In the genomic region with DNA sequence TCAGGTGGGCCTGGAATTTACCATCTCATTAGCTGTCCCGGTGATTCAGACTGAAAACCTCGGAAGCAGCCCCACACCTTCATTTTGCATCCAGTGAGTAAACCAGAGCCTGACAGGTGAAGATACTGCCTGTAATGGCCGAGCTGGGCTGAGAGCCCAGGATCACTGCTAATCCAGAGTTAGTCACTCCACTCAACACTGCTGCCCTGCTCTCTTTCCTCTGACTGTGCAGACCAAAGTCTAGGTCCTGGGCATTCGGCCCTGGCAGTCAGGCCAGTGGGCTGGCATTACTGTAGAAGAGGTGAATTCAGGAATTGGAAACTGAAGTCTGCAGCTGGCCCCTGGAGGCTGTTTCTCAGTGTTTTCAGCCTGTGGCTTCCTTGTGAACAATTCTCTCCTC, we compare ENCODE assay signal across 14 cellular contexts. TPM values are rescaled to one million over a fixed set of nuclear protein-coding genes. Genes with fewer than 3 reads are reported as not detected.
DNase-seq lines count a peak whose midpoint lies in the region; ATAC-seq, FAIRE-seq and TF ChIP-seq lines count a peak whose summit lies in the region.
"Had no signal": no experiment of that assay in that cellular context is flagged by ENCODE, and none has a peak within 500 bp of the region (broad histone marks: within the 10 kb centered on the region; RNA-seq: fewer than 3 reads in every experiment).

No MANE protein-coding gene starts in this region.

- H3K9ac ChIP-seq in astrocyte (ENCODE audit: low read length), result no peak overlapping the region

- H3K27me3 Mint-ChIP-seq in astrocyte (ENCODE audit: low read depth, unreplicated experiment), result peaks cover 3% of the 10 kb centered on the region
- H3K27me3 Mint-ChIP-seq: activated naive CD8-positive, alpha-beta T cell treated with anti-CD3 and anti-CD28 coated beads, Interleukin-2, amount 50 U/mL, for 24 hours had no signal

- no peaks in the 10 kb centered on the region for H4K20me1 ChIP-seq in astrocyte (ENCODE audit: insufficient read depth, low read length)

- DNase-seq in HPDE6-E6E7 (ENCODE audit: extremely low spot score) (peak; percentile 63), astrocyte (ENCODE audit: low read depth) (peak; percentile 74), iris pigment epithelial cell (ENCODE audit: low read depth) (peak; percentile 66), retinal pigment epithelial cell (ENCODE audit: low read depth) (peak; percentile 67), NCI-H526 treated with DMSO at 0.1 percent for 48 hours (lab: John Stamatoyannopoulos, UW) (no peak), NCI-H1092 (lab: John Stamatoyannopoulos, UW) (no peak), GM20000 (ENCODE audit: low spot score) (no peak)
- DNase-seq: activated CD8-positive, alpha-beta memory T cell treated with anti-CD3 and anti-CD28 coated beads, Interleukin-2, amount 50 U/mL, for 48 hours; activated naive CD8-positive, alpha-beta T cell treated with anti-CD3 and anti-CD28 coated beads, Interleukin-2, amount 50 U/mL, for 24 hours; mucosa of descending colon; NCI-H1092 treated with DMSO at 0.1 percent for 48 hours; NCI-H510A had no signal

- ATAC-seq in GM19467 (IDR thresholded peaks at IDR 0.05; ENCODE audit: unreplicated experiment), result no peak
- ATAC-seq: activated naive CD8-positive, alpha-beta T cell treated with anti-CD3 and anti-CD28 coated beads, Interleukin-2, amount 50 U/mL, for 24 hours; mucosa of descending colon had no signal

- no peak overlapping the region for H3K4me3 Mint-ChIP-seq in astrocyte (ENCODE audit: unreplicated experiment)
- H3K4me3 Mint-ChIP-seq: activated naive CD8-positive, alpha-beta T cell treated with anti-CD3 and anti-CD28 coated beads, Interleukin-2, amount 50 U/mL, for 24 hours had no signal

- no peaks in the 10 kb centered on the region for H3K27me3 ChIP-seq in astrocyte (ENCODE audit: insufficient read depth, low read length)

- H3K4me1 Mint-ChIP-seq in astrocyte (ENCODE audit: low read depth, unreplicated experiment), result peaks cover 7% of the 10 kb centered on the region
- H3K4me1 Mint-ChIP-seq: activated naive CD8-positive, alpha-beta T cell treated with anti-CD3 and anti-CD28 coated beads, Interleukin-2, amount 50 U/mL, for 24 hours had no signal

- no peaks in the 10 kb centered on the region for H3K9me3 ChIP-seq in astrocyte (ENCODE audit: insufficient read depth, low read depth, low read length)
- H3K9me3 ChIP-seq: mucosa of descending colon had no signal

- H3K4me2 ChIP-seq in astrocyte (ENCODE audit: low read length), result no peak overlapping the region

- no peaks in the 10 kb centered on the region for H3K36me3 Mint-ChIP-seq in astrocyte (ENCODE audit: low read depth, unreplicated experiment)

- H3K27ac ChIP-seq in astrocyte (ENCODE audit: low read depth, low read length), result no peak overlapping the region
- H3K27ac ChIP-seq: VCaP had no signal

- H3K79me2 ChIP-seq in astrocyte (ENCODE audit: insufficient read depth, low read length), result no peaks in the 10 kb centered on the region

- H2AFZ ChIP-seq in astrocyte (ENCODE audit: low read depth, low read length), result no peak overlapping the region

- H3K36me3 ChIP-seq in astrocyte (ENCODE audit: insufficient read depth, low read length), result no peaks in the 10 kb centered on the region

- H3K27ac Mint-ChIP-seq in astrocyte (ENCODE audit: unreplicated experiment), result no peak overlapping the region
- H3K27ac Mint-ChIP-seq: activated naive CD8-positive, alpha-beta T cell treated with anti-CD3 and anti-CD28 coated beads, Interleukin-2, amount 50 U/mL, for 24 hours had no signal

- H3K4me1 ChIP-seq in astrocyte (ENCODE audit: insufficient read depth, low read length), result peaks cover 9% of the 10 kb centered on the region

- no peaks in the 10 kb centered on the region for H3K9me3 Mint-ChIP-seq in astrocyte (ENCODE audit: unreplicated experiment)
- H3K9me3 Mint-ChIP-seq: activated naive CD8-positive, alpha-beta T cell treated with anti-CD3 and anti-CD28 coated beads, Interleukin-2, amount 50 U/mL, for 24 hours had no signal

- H3K4me3 ChIP-seq in astrocyte (ENCODE audit: insufficient read depth, low read depth, low read length) (no peak overlapping the region), retinal pigment epithelial cell (ENCODE audit: low read length) (no peak overlapping the region)
- H3K4me3 ChIP-seq: mucosa of descending colon had no signal

- FAIRE-seq in astrocyte (lab: Jason Lieb, UNC), result no peak

- no peak for TF ChIP-seq CTCF in astrocyte (IDR thresholded peaks at IDR 0.05; ENCODE audit: insufficient read depth, low read depth, low read length)
- no peak for TF ChIP-seq CTCF in retinal pigment epithelial cell (conservative IDR thresholded peaks at IDR 0.05; ENCODE audit: low read depth, low read length)
- no peak for TF ChIP-seq CTCF in GM20000 (IDR thresholded peaks at IDR 0.05; ENCODE audit: extremely low read depth, missing control alignments)

RNA-seq across cellular contexts. Expression of gene TMEM17, which starts 44.3 kb away (rescaled TPM):
- 2.7 and 4.0 TPM in 2 replicates for total RNA-seq in astrocyte

Comparison
In these comparisons a context has a peak if more than half of its experiments do, and no peak if none do; other contexts are left out.
1. DNase-seq: peak in HPDE6-E6E7 (single experiment), astrocyte (single experiment), iris pigment epithelial cell (single experiment) and retinal pigment epithelial cell (single experiment); none in NCI-H526 treated with DMSO at 0.1 percent for 48 hours (single experiment), NCI-H1092 (single experiment) and GM20000 (single experiment).